In genomic region chr2:71530246-71530986, GRCh38 we compare ENCODE assay signal across 8 cellular contexts.
DNase-seq lines count a peak whose midpoint lies in the region; ATAC-seq and TF ChIP-seq lines count a peak whose summit lies in the region.

No MANE protein-coding gene starts in this region.

- no peaks in the 10 kb centered on the region for H3K9me3 ChIP-seq in endodermal cell (ENCODE audit: control insufficient read depth, low read length)

- TF ChIP-seq CTCF in endodermal cell (conservative IDR thresholded peaks at IDR 0.05) (peak; percentile 84), mesothelial cell of epicardium (IDR thresholded peaks at IDR 0.05; ENCODE audit: unreplicated experiment) (peak; percentile 72)

- H3K27ac Mint-ChIP-seq in endodermal cell (no peak overlapping the region), mesothelial cell of epicardium (no peak overlapping the region)

- no peak overlapping the region for H3K9ac ChIP-seq in endodermal cell (ENCODE audit: extremely low read depth, low read length, poor library complexity, severe bottlenecking)

- H3K27ac ChIP-seq in endodermal cell (ENCODE audit: low read depth, low read length), result no peak overlapping the region

- H3K36me3 ChIP-seq in endodermal cell (ENCODE audit: control insufficient read depth, insufficient read depth, low read length), result no peaks in the 10 kb centered on the region

- H3K9me3 Mint-ChIP-seq in endodermal cell, result no peaks in the 10 kb centered on the region
- H3K9me3 Mint-ChIP-seq in mesothelial cell of epicardium, result no peaks in the 10 kb centered on the region

- no peak overlapping the region for H3K4me3 ChIP-seq in endodermal cell (ENCODE audit: low read length)

- DNase-seq in activated effector memory CD4-positive, alpha-beta T cell treated with anti-CD3 and anti-CD28 coated beads, Interleukin-2, amount 50 U/mL, for 16 hours, result peak; percentile 51
- no peak for DNase-seq in activated effector memory CD4-positive, alpha-beta T cell treated with Interleukin-2 at 50 U/mL for 16 hours
- DNase-seq in HT1080 (ENCODE audit: low read depth) (peak; percentile 32), RKO (ENCODE audit: low spot score) (peak; percentile 42), endodermal cell (peak; percentile 85), mesothelial cell of epicardium (ENCODE audit: low spot score in 2 of 2, unreplicated experiment in 2 of 2) (no peak)

- no peaks in the 10 kb centered on the region for H3K27me3 ChIP-seq in endodermal cell (ENCODE audit: control insufficient read depth, insufficient read depth, low read length, poor library complexity, severe bottlenecking)

- H3K27me3 Mint-ChIP-seq in endodermal cell (ENCODE audit: insufficient read depth) (no peaks in the 10 kb centered on the region), mesothelial cell of epicardium (ENCODE audit: low read depth) (peaks cover 2% of the 10 kb centered on the region)

- no peak for ATAC-seq in HG03439 (IDR thresholded peaks at IDR 0.05; ENCODE audit: unreplicated experiment)
- ATAC-seq in GM18870 (IDR thresholded peaks at IDR 0.05; ENCODE audit: unreplicated experiment), result no peak

- H3K4me3 Mint-ChIP-seq in endodermal cell (no peak overlapping the region), mesothelial cell of epicardium (no peak overlapping the region)

- 78 to 80% methylated on average over 8 to 13 of the region's 13 CpGs for WGBS in endodermal cell (ENCODE audit: insufficient coverage in 1 of 2, insufficient read length in 1 of 2), 2 experiments

- H3K4me1 ChIP-seq in endodermal cell (ENCODE audit: control insufficient read depth, insufficient read depth, low read length), result no peaks in the 10 kb centered on the region

- H3K36me3 Mint-ChIP-seq in endodermal cell (ENCODE audit: low read depth), result no peaks in the 10 kb centered on the region
- no peaks in the 10 kb centered on the region for H3K36me3 Mint-ChIP-seq in mesothelial cell of epicardium

- H3K4me1 Mint-ChIP-seq in endodermal cell (no peaks in the 10 kb centered on the region), mesothelial cell of epicardium (peaks cover 8% of the 10 kb centered on the region)

Comparison
In these comparisons a context has a peak if more than half of its experiments do, and no peak if none do; other contexts are left out.
1. DNase-seq: peak in activated effector memory CD4-positive, alpha-beta T cell treated with anti-CD3 and anti-CD28 coated beads, Interleukin-2, amount 50 U/mL, for 16 hours (single experiment), HT1080 (single experiment), RKO (single experiment) and endodermal cell (single experiment); none in activated effector memory CD4-positive, alpha-beta T cell treated with Interleukin-2 at 50 U/mL for 16 hours (single experiment) and mesothelial cell of epicardium (0 of 2).